19 cellular contexts compared by ENCODE assay signal in the genomic region with DNA sequence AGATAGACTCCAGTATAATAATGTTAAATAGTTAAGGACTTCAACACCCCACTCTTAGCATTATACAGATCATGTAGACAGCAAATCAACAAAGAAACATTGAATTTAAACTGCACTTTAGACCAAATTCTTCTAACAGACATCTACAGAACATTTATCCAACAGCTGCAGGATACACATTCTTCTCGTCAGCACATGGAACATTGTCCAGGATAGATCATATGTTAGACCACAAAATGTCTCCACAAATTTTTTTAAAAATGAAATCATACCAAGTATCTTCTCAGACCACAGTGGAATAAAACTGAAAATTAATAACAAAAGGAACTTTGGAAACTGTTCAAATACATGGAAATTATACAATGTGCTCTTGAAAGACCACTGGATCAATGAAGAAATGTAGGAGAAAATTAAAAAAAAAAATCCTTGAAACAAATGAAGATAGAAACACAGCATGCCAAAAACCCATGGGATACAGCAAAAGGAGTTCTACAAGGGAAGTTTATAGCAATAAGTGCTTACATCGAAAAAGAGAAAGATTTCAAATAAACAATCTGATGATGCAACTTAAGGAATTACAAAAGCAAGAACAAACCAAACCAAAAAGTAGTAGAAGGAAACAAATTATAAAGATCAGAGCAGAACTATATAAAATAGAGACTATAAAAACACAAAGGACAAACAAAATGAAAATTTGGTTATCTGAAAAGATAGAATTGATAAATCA. TPM values are rescaled to one million over a fixed set of nuclear protein-coding genes. Genes with fewer than 3 reads are reported as not detected.
"Had no signal": no experiment of that assay in that cellular context is flagged by ENCODE, and none has a peak within 500 bp of the region (broad histone marks: within the 10 kb centered on the region; RNA-seq: fewer than 3 reads in every experiment).

No MANE protein-coding gene starts in this region.

- H3K27ac Mint-ChIP-seq: activated naive CD4-positive, alpha-beta T cell treated with anti-CD3 and anti-CD28 coated beads, Interleukin-2, amount 50 U/mL, for 72 hours; effector memory CD8-positive, alpha-beta T cell; nephron progenitor cell; stimulated activated naive B cell treated with anti-CD40 and anti-IgM and Interleukin-4, amounts not matched to agents 10 μg/mL and 1 μg/mL and 100 μg/mL, for 72 hours had no signal

- H3K27ac ChIP-seq: lower lobe of right lung, psoas muscle, SK-N-MC, upper lobe of right lung had no signal

- H3K27me3 ChIP-seq: upper lobe of right lung had no signal

- H3K36me3 ChIP-seq: lower lobe of right lung, upper lobe of right lung had no signal

- H3K27me3 Mint-ChIP-seq: effector memory CD8-positive, alpha-beta T cell had no signal

- H3K4me1 ChIP-seq: lower lobe of right lung, psoas muscle, upper lobe of right lung had no signal

- H3K4me3 Mint-ChIP-seq: effector memory CD8-positive, alpha-beta T cell; nephron progenitor cell; stimulated activated naive B cell treated with anti-CD40 and anti-IgM and Interleukin-4, amounts not matched to agents 10 μg/mL and 1 μg/mL and 100 μg/mL, for 72 hours had no signal

- ATAC-seq: activated naive CD4-positive, alpha-beta T cell treated with anti-CD3 and anti-CD28 coated beads, Interleukin-2, amount 50 U/mL, for 72 hours; effector memory CD8-positive, alpha-beta T cell; left colon; lower lobe of right lung; psoas muscle; right cardiac atrium; stimulated activated naive B cell treated with anti-CD40 and anti-IgM and Interleukin-4, amounts not matched to agents 10 μg/mL and 1 μg/mL and 100 μg/mL, for 72 hours; upper lobe of right lung had no signal

- H3K9me3 ChIP-seq: lower lobe of right lung, upper lobe of right lung had no signal

- DNase-seq: activated CD4-positive, alpha-beta T cell treated with anti-CD3 and anti-CD28 coated beads, Interleukin-2, amount 50 U/mL, for 4 hours; activated gamma-delta T cell treated with Interleukin-2 at 50 U/mL for 16 hours; effector memory CD8-positive, alpha-beta T cell; hippocampal formation; islet precursor cell; left colon; lower lobe of right lung; nephron progenitor cell; psoas muscle; right cardiac atrium; stimulated activated naive B cell treated with anti-CD40 and anti-IgM and Interleukin-4, amounts not matched to agents 10 μg/mL and 1 μg/mL and 100 μg/mL, for 72 hours; upper lobe of right lung had no signal

- H3K4me3 ChIP-seq: lower lobe of right lung, psoas muscle, SK-N-MC, upper lobe of right lung had no signal

- H3K4me1 Mint-ChIP-seq: nephron progenitor cell; stimulated activated naive B cell treated with anti-CD40 and anti-IgM and Interleukin-4, amounts not matched to agents 10 μg/mL and 1 μg/mL and 100 μg/mL, for 72 hours had no signal

RNA-seq across cellular contexts. Expression of gene SPP2, which starts 12.3 kb away (rescaled TPM):
- total RNA-seq: activated CD8-positive, alpha-beta memory T cell treated with anti-CD3 and anti-CD28 coated beads for 36 hours; activated naive CD4-positive, alpha-beta T cell treated with anti-CD3 and anti-CD28 coated beads, Interleukin-2, amount 50 U/mL, for 72 hours; cerebellum; dermis microvascular lymphatic vessel endothelial cell; left colon; lower lobe of right lung; omental fat pad; psoas muscle; right cardiac atrium; T-helper 2 cell treated with Interferon-gamma antibody and Interleukin-4, amounts not matched to agents 100 ng/mL and 5 ng/mL, for 36 hours; upper lobe of right lung had no signal
- polyA plus RNA-seq: psoas muscle, right cardiac atrium had no signal
